In genomic region chr2:3761328-3761727, GRCh38 we compare ENCODE assay signal across 1 cellular context.
TF ChIP-seq lines count a peak whose summit lies in the region.

No MANE protein-coding gene starts in this region.

TF ChIP-seq in SK-N-SH treated with all-trans-retinoic acid at 6 μM for 48 hours, 23 proteins besides CTCF, POLR2A, EP300 and RAD21 (continued from another document):
- no peak for TF ChIP-seq ARNTL (CRISPR knock-in tag; IDR thresholded peaks at IDR 0.05; ENCODE audit: borderline replicate concordance, low read depth)
- TF ChIP-seq ZNF8 (CRISPR knock-in tag; IDR thresholded peaks at IDR 0.05) = no peak
- no peak for TF ChIP-seq CREB5 (CRISPR knock-in tag; IDR thresholded peaks at IDR 0.05; ENCODE audit: low read depth)
- TF ChIP-seq ISL1 (CRISPR knock-in tag; IDR thresholded peaks at IDR 0.05) = no peak
- no peak for TF ChIP-seq ZFP3 (CRISPR knock-in tag; IDR thresholded peaks at IDR 0.05)
- TF ChIP-seq, protein P1, sequence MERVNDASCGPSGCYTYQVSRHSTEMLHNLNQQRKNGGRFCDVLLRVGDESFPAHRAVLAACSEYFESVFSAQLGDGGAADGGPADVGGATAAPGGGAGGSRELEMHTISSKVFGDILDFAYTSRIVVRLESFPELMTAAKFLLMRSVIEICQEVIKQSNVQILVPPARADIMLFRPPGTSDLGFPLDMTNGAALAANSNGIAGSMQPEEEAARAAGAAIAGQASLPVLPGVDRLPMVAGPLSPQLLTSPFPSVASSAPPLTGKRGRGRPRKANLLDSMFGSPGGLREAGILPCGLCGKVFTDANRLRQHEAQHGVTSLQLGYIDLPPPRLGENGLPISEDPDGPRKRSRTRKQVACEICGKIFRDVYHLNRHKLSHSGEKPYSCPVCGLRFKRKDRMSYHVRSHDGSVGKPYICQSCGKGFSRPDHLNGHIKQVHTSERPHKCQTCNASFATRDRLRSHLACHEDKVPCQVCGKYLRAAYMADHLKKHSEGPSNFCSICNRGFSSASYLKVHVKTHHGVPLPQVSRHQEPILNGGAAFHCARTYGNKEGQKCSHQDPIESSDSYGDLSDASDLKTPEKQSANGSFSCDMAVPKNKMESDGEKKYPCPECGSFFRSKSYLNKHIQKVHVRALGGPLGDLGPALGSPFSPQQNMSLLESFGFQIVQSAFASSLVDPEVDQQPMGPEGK (CRISPR knock-in tag; IDR thresholded peaks at IDR 0.05; ENCODE audit: borderline replicate concordance) = no peak
- no peak for TF ChIP-seq ZC3H10 (CRISPR knock-in tag; IDR thresholded peaks at IDR 0.05)
- no peak for TF ChIP-seq TCF4 (CRISPR knock-in tag; IDR thresholded peaks at IDR 0.05; ENCODE audit: borderline replicate concordance)
- TF ChIP-seq, protein P2, sequence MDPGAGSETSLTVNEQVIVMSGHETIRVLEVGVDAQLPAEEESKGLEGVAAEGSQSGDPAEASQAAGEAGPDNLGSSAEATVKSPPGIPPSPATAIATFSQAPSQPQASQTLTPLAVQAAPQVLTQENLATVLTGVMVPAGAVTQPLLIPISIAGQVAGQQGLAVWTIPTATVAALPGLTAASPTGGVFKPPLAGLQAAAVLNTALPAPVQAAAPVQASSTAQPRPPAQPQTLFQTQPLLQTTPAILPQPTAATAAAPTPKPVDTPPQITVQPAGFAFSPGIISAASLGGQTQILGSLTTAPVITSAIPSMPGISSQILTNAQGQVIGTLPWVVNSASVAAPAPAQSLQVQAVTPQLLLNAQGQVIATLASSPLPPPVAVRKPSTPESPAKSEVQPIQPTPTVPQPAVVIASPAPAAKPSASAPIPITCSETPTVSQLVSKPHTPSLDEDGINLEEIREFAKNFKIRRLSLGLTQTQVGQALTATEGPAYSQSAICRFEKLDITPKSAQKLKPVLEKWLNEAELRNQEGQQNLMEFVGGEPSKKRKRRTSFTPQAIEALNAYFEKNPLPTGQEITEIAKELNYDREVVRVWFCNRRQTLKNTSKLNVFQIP (CRISPR knock-in tag; IDR thresholded peaks at IDR 0.05; ENCODE audit: borderline replicate concordance, low read depth) = no peak
